Comparison of ENCODE assay signal across 10 cellular contexts in the genomic region with DNA sequence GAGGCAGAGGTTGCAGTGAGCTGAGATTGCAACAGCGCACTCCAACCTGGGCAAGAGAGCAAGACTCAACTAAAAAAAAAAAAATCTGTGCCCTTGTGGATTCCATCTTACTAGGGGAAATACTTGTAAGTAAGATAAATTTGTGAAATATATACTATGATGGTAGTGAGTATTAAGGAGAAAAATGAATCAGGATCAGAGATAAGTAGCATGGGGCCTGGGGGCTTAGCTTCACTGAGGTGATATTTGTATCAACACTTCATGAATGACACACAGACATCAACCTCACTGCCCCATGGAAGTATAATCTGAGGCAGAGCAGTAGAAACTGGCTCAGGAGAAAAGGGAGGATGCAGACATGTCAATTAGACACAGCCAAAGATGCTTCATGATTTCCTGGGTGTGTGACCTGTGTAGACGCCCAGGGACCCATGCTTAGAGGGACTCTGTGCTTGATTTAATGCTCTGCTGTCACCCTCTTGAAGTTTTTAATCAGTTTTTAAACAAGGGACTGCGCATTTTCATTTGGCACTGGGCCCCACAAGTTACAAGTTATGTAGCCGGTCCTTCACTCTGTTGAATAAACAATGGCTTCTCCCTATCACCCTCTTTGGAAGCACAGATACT. TPM values are rescaled to one million over a fixed set of nuclear protein-coding genes. Genes with fewer than 3 reads are reported as not detected.
A peak's percentile ranks its signal among the peaks of the same experiment; 100 is the strongest.
DNase-seq lines count a peak whose midpoint lies in the region; ATAC-seq, FAIRE-seq and TF ChIP-seq lines count a peak whose summit lies in the region.
"Had no signal": no experiment of that assay in that cellular context is flagged by ENCODE, and none has a peak within 500 bp of the region (broad histone marks: within the 10 kb centered on the region; RNA-seq: fewer than 3 reads in every experiment).

No MANE protein-coding gene starts in this region.

- H3K36me3 ChIP-seq in GM12878 (ENCODE audit: control insufficient read depth in 2 of 2, insufficient read depth in 2 of 2, low read length in 1 of 2) (no peaks in the 10 kb centered on the region), psoas muscle (ENCODE audit: insufficient read depth in 1 of 2, low read depth in 1 of 2) (no peaks in the 10 kb centered on the region)
- H3K36me3 ChIP-seq: cardiac muscle cell had no signal

- 0 out of 2 replicates have a peak overlapping the region, but pooled peaks have one; percentile 22 for H3K9ac ChIP-seq in GM12878 (ENCODE audit: control insufficient read depth, insufficient read depth, low read length)

- intact Hi-C loops in GM12878 (cut with micrococcal nuclease; ENCODE audit: unreplicated experiment) = loop anchor here (1.0 to 5.0 kb wide), 4 partner anchors 39 to 105 kb away; a partner anchor contains a TSS
- intact Hi-C loops in psoas muscle (cut with DNase I) = no loop called here

- no peak overlapping the region; the same call in 1 of the 2 replicates for H2AFZ ChIP-seq in GM12878 (ENCODE audit: control insufficient read depth, low read depth, low read length)

- H3K79me2 ChIP-seq in GM12878 (ENCODE audit: control insufficient read depth, insufficient read depth, low read length) = no peaks in the 10 kb centered on the region

- CTCF ChIA-PET in GM12878 (lab: Yijun Ruan, JAX) = interaction anchor here (0.9 to 2.1 kb wide), 3 partner anchors 13 to 80 kb away, joined by 3 to 7 read pairs (median 7); no protein-coding TSS in a partner anchor

- H3K27ac ChIP-seq in GM12878 (ENCODE audit: control insufficient read depth, insufficient read depth) = peak overlapping the region; percentile 68
- peak overlapping the region; percentile 51 for H3K27ac ChIP-seq in psoas muscle
- H3K27ac ChIP-seq: cardiac muscle cell had no signal

- no peak overlapping the region; the same call in 1 of the 2 replicates for H3K4me3 ChIP-seq in GM12878
- peak overlapping the region; percentile 24 for H3K4me3 ChIP-seq in psoas muscle
- H3K4me3 ChIP-seq: cardiac muscle cell, mucosa of descending colon had no signal

- WGBS in GM12878 (ENCODE audit: insufficient coverage, insufficient replicate concordance, low lambda C conversion rate, missing lambda C conversion rate) = 38% methylated on average over 4 of the region's 4 CpGs
- 75 to 80% (median 76%) methylated on average over 4 of the region's 4 CpGs for WGBS in psoas muscle, 3 donors

- ATAC-seq in GM18511 (IDR thresholded peaks at IDR 0.05; ENCODE audit: unreplicated experiment) (peak; percentile 5), GM12878 (peak; percentile 8), psoas muscle (no peak)

- no peak for FAIRE-seq in GM12878 (lab: Jason Lieb, UNC)

- POLR2A ChIA-PET in GM12878 (lab: Charles Lee) = interaction anchor here (1.8 to 3.2 kb wide), 2 partner anchors 13 to 105 kb away, joined by 7 to 9 read pairs; no protein-coding TSS in a partner anchor

- no peak for TF ChIP-seq POLR2A in GM12878 (IDR thresholded peaks at IDR 0.05; ENCODE audit: low read depth, low read length)

- BruUV-seq in GM12878 (replicated peaks; lab: Mats Ljungman, UMichigan) = TSS peak; percentile 87

- SMC1A ChIA-PET in GM12878 (lab: Charles Lee; ENCODE audit: uncharacterized antibody, unreplicated experiment) = interaction anchor here (0.8 to 6.6 kb wide), 8 partner anchors 13 to 105 kb away, joined by 3 to 83 read pairs (median 10); a partner anchor contains a TSS

- RAD21 ChIA-PET in GM12878 (lab: Charles Lee; ENCODE audit: unreplicated experiment) = interaction anchor here (0.6 to 3.2 kb wide), 8 partner anchors 16 to 106 kb away, joined by 3 to 15 read pairs (median 4); no protein-coding TSS in a partner anchor

- no peak for TF ChIP-seq RAD21 in GM12878 (IDR thresholded peaks at IDR 0.05; ENCODE audit: insufficient read depth, low read depth, low read length)

- H4K20me1 ChIP-seq in GM12878 (ENCODE audit: control insufficient read depth, insufficient read depth) = no peaks in the 10 kb centered on the region

- TF ChIP-seq EP300 in GM12878 (IDR thresholded peaks at IDR 0.05; ENCODE audit: borderline replicate concordance in 1 of 2, control insufficient read depth in 1 of 2, low read depth in 2 of 2, low read length in 2 of 2) = no peak

- in situ Hi-C loops in GM12878 (cut with MboI) = no loop called here

- H3K9me3 ChIP-seq in GM12878 (replicated peaks; ENCODE audit: control insufficient read depth, insufficient read depth, low read length) (no peaks in the 10 kb centered on the region; the same call in 2 of the 3 replicates), psoas muscle (no peaks in the 10 kb centered on the region)
- H3K9me3 ChIP-seq: mucosa of descending colon had no signal

- peaks cover 49% of the 10 kb centered on the region for H3K4me1 ChIP-seq in GM12878 (ENCODE audit: control insufficient read depth, insufficient read depth, low read length)
- peaks cover 9% of the 10 kb centered on the region for H3K4me1 ChIP-seq in psoas muscle

- peak overlapping the region; percentile 17 for H3K4me2 ChIP-seq in GM12878 (ENCODE audit: control insufficient read depth, insufficient read depth)

- DNase-seq in KG1 (lab: John Stamatoyannopoulos, UW) (peak; percentile 35), GM12878 (ENCODE audit: low read depth, low spot score) (no peak), psoas muscle (no peak), NOMO-1 treated with DMSO at 0.1 percent for 48 hours (lab: John Stamatoyannopoulos, UW; ENCODE audit: unreplicated experiment) (no peak), ecto neural progenitor cell (ENCODE audit: low spot score) (no peak), SKM-1 (lab: John Stamatoyannopoulos, UW; ENCODE audit: unreplicated experiment) (no peak)
- no peak for DNase-seq in effector CD4-positive, alpha-beta T cell

- no peaks in the 10 kb centered on the region; a peak in 1 of 4 replicates for H3K27me3 ChIP-seq in GM12878 (replicated peaks in 1 of 2; ENCODE audit: control insufficient read depth in 2 of 2, insufficient read depth in 2 of 2, low read length in 1 of 2)
- no peaks in the 10 kb centered on the region for H3K27me3 ChIP-seq in psoas muscle (ENCODE audit: insufficient read depth in 3 of 3, low read length in 2 of 3)
- H3K27me3 ChIP-seq: cardiac muscle cell had no signal

- TF ChIP-seq CTCF in GM12878 (IDR thresholded peaks at IDR 0.05 in 2 of 3, conservative IDR thresholded peaks at IDR 0.05 in 1 of 3; ENCODE audit: control insufficient read depth in 2 of 3, extremely low read depth in 1 of 3, insufficient read depth in 1 of 3, low read depth in 3 of 3, low read length in 3 of 3) (no peak), psoas muscle (IDR thresholded peaks at IDR 0.05) (no peak)

RNA-seq across cellular contexts. Expression of a gene that starts 35.0 kb away (rescaled TPM):
- total RNA-seq in GM12878 (2013; cell fraction: nucleolus; rRNA removed) = 48.5 and 48.6 TPM in 2 replicates
- total RNA-seq in GM12878 (2014; rRNA removed) = 139 and 176 TPM in 2 replicates
- 102 and 105 TPM in 2 replicates for total RNA-seq in GM12878 (2014; rRNA removed; fragmentation: Illumina TruSeq; extraction: Trizol)
- total RNA-seq in GM12878 (2021) = 81.7 and 82.4 TPM in 2 replicates
- 55.1 TPM for polyA plus RNA-seq in GM12878 (2011; ENCODE audit: low read depth)
- 131 and 151 TPM in 2 replicates for polyA plus RNA-seq in GM12878 (2011; rRNA removed)
- 99.3 and 105 TPM in 2 replicates for polyA plus RNA-seq in GM12878 (2011; cell fraction: cytosol; rRNA removed)
- 32.1 and 46.0 TPM in 2 replicates for polyA plus RNA-seq in GM12878 (2011; cell fraction: nucleus; rRNA removed)
- polyA plus RNA-seq in GM12878 (2012) = 72.7 and 77.3 TPM in 2 replicates
- polyA plus RNA-seq in GM12878 (2014; fragmentation: Illumina TruSeq; extraction: Trizol) = 129 and 150 TPM in 2 replicates
- 10 to 100 TPM; 53.0 to 69.1 TPM for polyA plus RNA-seq in GM12878 (2014; fragmentation: Nextera tagmentation; extraction: Ambion mirVana)
- 141 and 157 TPM in 2 replicates for polyA plus RNA-seq in GM12878 (2014; rRNA removed)
- 100 to 1,000 TPM; 183 to 185 TPM for polyA plus RNA-seq in GM12878 (2016; fragmentation: Nextera tagmentation; extraction: Ambion mirVana)
- polyA minus RNA-seq in GM12878 (2011; rRNA and poly(A)+ RNA removed) = 38.9 and 49.5 TPM in 2 replicates
- 17.6 and 21.7 TPM in 2 replicates for polyA minus RNA-seq in GM12878 (2011; cell fraction: cytosol; rRNA and poly(A)+ RNA removed)
- 10.4 and 10.6 TPM in 2 replicates for polyA minus RNA-seq in GM12878 (2011; cell fraction: nucleus; rRNA and poly(A)+ RNA removed)
- 10 to 100 TPM; 71.8 to 99.9 (median 82.2) TPM for total RNA-seq in psoas muscle
- polyA plus RNA-seq in psoas muscle = 100 to 1,000 TPM; 120 to 146 (median 126) TPM

RNA-seq across cellular contexts. Expression of a gene that starts 41.9 kb away (rescaled TPM):
- 68.2 and 72.6 TPM in 2 replicates for total RNA-seq in GM12878 (2013; cell fraction: nucleolus; rRNA removed)
- total RNA-seq in GM12878 (2014; rRNA removed) (493 and 526 TPM in 2 replicates), GM12878 (2014; rRNA removed; fragmentation: Illumina TruSeq; extraction: Trizol) (470 and 509 TPM in 2 replicates), GM12878 (2021) (389 and 402 TPM in 2 replicates), psoas muscle (10 to 100 TPM; 13.2 to 19.1 (median 16.3) TPM)
- 175 TPM for polyA plus RNA-seq in GM12878 (2011; ENCODE audit: low read depth)
- polyA plus RNA-seq in GM12878 (2011; rRNA removed) (565 and 738 TPM in 2 replicates), GM12878 (2014; fragmentation: Illumina TruSeq; extraction: Trizol) (459 and 487 TPM in 2 replicates), GM12878 (2014; fragmentation: Nextera tagmentation; extraction: Ambion mirVana) (100 to 1,000 TPM; 651 to 694 TPM), GM12878 (2014; rRNA removed) (464 and 516 TPM in 2 replicates), GM12878 (2016; fragmentation: Nextera tagmentation; extraction: Ambion mirVana) (100 to 1,000 TPM; 568 to 618 TPM), psoas muscle (10 to 100 TPM; 25.5 to 53.0 (median 37.8) TPM)
- 683 and 744 TPM in 2 replicates for polyA plus RNA-seq in GM12878 (2011; cell fraction: cytosol; rRNA removed)
- polyA plus RNA-seq in GM12878 (2011; cell fraction: nucleus; rRNA removed) = 317 and 447 TPM in 2 replicates
- polyA plus RNA-seq in GM12878 (2012) = 215 and 236 TPM in 2 replicates
- polyA minus RNA-seq in GM12878 (2011; rRNA and poly(A)+ RNA removed) = 328 and 409 TPM in 2 replicates
- 236 and 284 TPM in 2 replicates for polyA minus RNA-seq in GM12878 (2011; cell fraction: cytosol; rRNA and poly(A)+ RNA removed)
- polyA minus RNA-seq in GM12878 (2011; cell fraction: nucleus; rRNA and poly(A)+ RNA removed) = 83.2 and 141 TPM in 2 replicates

RNA-seq across cellular contexts. Expression of a gene that starts 48.9 kb away (rescaled TPM):
- 65.8 and 72.7 TPM in 2 replicates for total RNA-seq in GM12878 (2013; cell fraction: nucleolus; rRNA removed)
- total RNA-seq in GM12878 (2014; rRNA removed) = 16.5 and 19.6 TPM in 2 replicates
- total RNA-seq in GM12878 (2014; rRNA removed; fragmentation: Illumina TruSeq; extraction: Trizol) = 19.3 and 19.8 TPM in 2 replicates
- 41.1 and 41.4 TPM in 2 replicates for total RNA-seq in GM12878 (2021)
- 8.5 TPM for polyA plus RNA-seq in GM12878 (2011; ENCODE audit: low read depth)
- polyA plus RNA-seq in GM12878 (2011; rRNA removed) = 89.4 and 94.7 TPM in 2 replicates
- polyA plus RNA-seq in GM12878 (2011; cell fraction: cytosol; rRNA removed) = 34.4 and 52.3 TPM in 2 replicates
- 38.5 and 57.8 TPM in 2 replicates for polyA plus RNA-seq in GM12878 (2011; cell fraction: nucleus; rRNA removed)
- polyA plus RNA-seq in GM12878 (2012) = 9.9 and 13.1 TPM in 2 replicates
- polyA plus RNA-seq in GM12878 (2014; fragmentation: Illumina TruSeq; extraction: Trizol) = 26.4 and 29.3 TPM in 2 replicates
- polyA plus RNA-seq in GM12878 (2014; fragmentation: Nextera tagmentation; extraction: Ambion mirVana) = 10 to 100 TPM; 11.5 to 15.4 TPM
- 13.5 and 17.8 TPM in 2 replicates for polyA plus RNA-seq in GM12878 (2014; rRNA removed)
- 10 to 100 TPM; 59.5 to 59.8 TPM for polyA plus RNA-seq in GM12878 (2016; fragmentation: Nextera tagmentation; extraction: Ambion mirVana)
- 64.4 and 105 TPM in 2 replicates for polyA minus RNA-seq in GM12878 (2011; rRNA and poly(A)+ RNA removed)
- 9.4 and 16.5 TPM in 2 replicates for polyA minus RNA-seq in GM12878 (2011; cell fraction: cytosol; rRNA and poly(A)+ RNA removed)
- 15.5 and 20.8 TPM in 2 replicates for polyA minus RNA-seq in GM12878 (2011; cell fraction: nucleus; rRNA and poly(A)+ RNA removed)
- total RNA-seq in psoas muscle = 10 to 100 TPM; 18.1 to 34.1 (median 25.2) TPM
- polyA plus RNA-seq in psoas muscle = 10 to 100 TPM in 2 of 3 donors, 1 to 10 TPM in 1; 8.0 to 19.5 (median 15.2) TPM

Comparison
In these comparisons a context has a peak if more than half of its experiments do, and no peak if none do; other contexts are left out.
1. ATAC-seq: peak in GM18511 (single experiment) and GM12878 (single experiment); none in psoas muscle (0 of 4).